Comparison of ENCODE assay signal across 8 cellular contexts in the genomic region with DNA sequence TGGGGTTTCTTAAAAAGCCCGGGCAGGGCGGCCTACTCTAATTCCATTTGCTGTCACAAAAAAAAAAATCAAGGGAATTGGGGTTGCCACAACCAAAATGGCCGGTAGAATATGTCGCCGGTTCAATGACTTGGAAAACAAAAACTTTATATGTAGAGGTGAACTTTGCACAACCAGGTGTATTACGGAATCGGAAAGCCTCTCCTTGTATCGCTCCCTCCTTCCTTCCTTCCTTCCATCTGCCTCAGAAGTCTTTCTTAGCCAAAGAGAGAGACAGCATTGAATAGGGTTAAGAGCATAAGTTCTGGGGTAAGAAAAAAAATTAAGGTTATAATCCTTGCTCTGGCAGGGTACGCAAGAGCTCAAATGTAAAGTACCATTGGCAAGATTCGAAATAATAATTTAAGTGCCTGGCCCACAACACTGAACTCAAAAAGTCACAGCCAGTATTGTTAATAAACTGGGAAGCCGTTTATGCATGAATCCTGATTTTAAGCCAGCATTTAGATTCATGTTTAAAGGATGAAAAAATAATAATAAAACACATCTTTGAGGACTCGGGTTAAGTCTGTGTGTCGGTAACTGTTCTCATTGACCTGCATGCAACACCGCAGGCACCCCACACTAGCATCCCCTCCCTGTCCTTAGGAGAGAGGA. TPM values are rescaled to one million over a fixed set of nuclear protein-coding genes. Genes with fewer than 3 reads are reported as not detected.
DNase-seq lines count a peak whose midpoint lies in the region; FAIRE-seq and TF ChIP-seq lines count a peak whose summit lies in the region.

No MANE protein-coding gene starts in this region.

- H3K9me3 ChIP-seq in HAP-1: no peaks in the 10 kb centered on the region
- no peaks in the 10 kb centered on the region for H3K9me3 ChIP-seq in OCI-LY7 (ENCODE audit: low read length)
- no peaks in the 10 kb centered on the region for H3K9me3 ChIP-seq in fibroblast of lung (ENCODE audit: control insufficient read depth, insufficient read depth, low read depth, low read length)
- no peaks in the 10 kb centered on the region for H3K9me3 ChIP-seq in sigmoid colon

- intact Hi-C loops in OCI-LY7 (cut with micrococcal nuclease; ENCODE audit: unreplicated experiment): no loop called here
- intact Hi-C loops in sigmoid colon (cut with DNase I): loop anchor here (5.0 to 10.0 kb wide), 2 partner anchors 145 to 507 kb away; partner anchors contain the start of gene LDHD

- H3K4me3 ChIP-seq in HAP-1: peak overlapping the region; percentile 92
- H3K4me3 ChIP-seq in OCI-LY7 (ENCODE audit: low read depth, low read length, poor library complexity, severe bottlenecking): peak overlapping the region; percentile 86
- H3K4me3 ChIP-seq in fibroblast of lung (replicated peaks in 1 of 4; ENCODE audit: control extremely low read depth in 1 of 4, insufficient read depth in 1 of 4, low read depth in 3 of 4, low read length in 4 of 4): peak overlapping the region; percentile 69 to 98 (median 94)
- peak overlapping the region; percentile 77 to 99 (median 84) for H3K4me3 ChIP-seq in sigmoid colon

- 0 out of 2 replicates have a peak, but pooled peaks cover 3% of the 10 kb centered on the region for H3K36me3 ChIP-seq in HAP-1 (replicated peaks)
- H3K36me3 ChIP-seq in OCI-LY7 (ENCODE audit: insufficient read depth, low read length): no peaks in the 10 kb centered on the region
- H3K36me3 ChIP-seq in fibroblast of lung (ENCODE audit: control insufficient read depth, insufficient read depth, low read length): no peaks in the 10 kb centered on the region
- no peaks in the 10 kb centered on the region for H3K36me3 ChIP-seq in sigmoid colon

- no peaks in the 10 kb centered on the region for H3K9me2 ChIP-seq in OCI-LY7 (ENCODE audit: insufficient read depth, low read length)

- H3K27ac ChIP-seq in OCI-LY7 (ENCODE audit: low read depth, low read length, poor library complexity, severe bottlenecking) (peak overlapping the region; percentile 68), fibroblast of lung (ENCODE audit: insufficient read depth, low read length) (peak overlapping the region; percentile 92), sigmoid colon (peak overlapping the region; percentile 93 to 99 (median 96))

- 25 to 26% methylated on average over 14 of the region's 14 CpGs for WGBS in sigmoid colon, 2 donors

- no peak for TF ChIP-seq POLR2A in sigmoid colon (IDR thresholded peaks at IDR 0.05)

- TF ChIP-seq CTCF in OCI-LY7 (conservative IDR thresholded peaks at IDR 0.05; ENCODE audit: low read length) (no peak), fibroblast of lung (conservative IDR thresholded peaks at IDR 0.05 in 1 of 2, IDR thresholded peaks at IDR 0.05 in 1 of 2; ENCODE audit: low read depth in 1 of 2, low read length in 2 of 2) (no peak), sigmoid colon (IDR thresholded peaks at IDR 0.05) (no peak)

- peaks cover 14% of the 10 kb centered on the region; the same call in 1 of the 2 replicates for H4K20me1 ChIP-seq in OCI-LY7 (ENCODE audit: insufficient read depth, low read length)
- H4K20me1 ChIP-seq in fibroblast of lung (ENCODE audit: control insufficient read depth, extremely low read depth, insufficient read depth, low read length): no peaks in the 10 kb centered on the region

- H3K9ac ChIP-seq in fibroblast of lung (ENCODE audit: insufficient read depth, low read length): peak overlapping the region; percentile 99

- H3K4me2 ChIP-seq in OCI-LY7 (ENCODE audit: low read length) (peak overlapping the region; percentile 97), fibroblast of lung (ENCODE audit: extremely low read depth, insufficient read depth, low read length) (peak overlapping the region; percentile 88)

- TSS peak; percentile 91 for BruUV-seq in OCI-LY7 (replicated peaks; lab: Mats Ljungman, UMichigan)

- H3K27me3 ChIP-seq in HAP-1 (ENCODE audit: low read depth): no peaks in the 10 kb centered on the region
- H3K27me3 ChIP-seq in fibroblast of lung (ENCODE audit: control insufficient read depth, insufficient read depth, low read length): no peaks in the 10 kb centered on the region
- H3K27me3 ChIP-seq in sigmoid colon: no peaks in the 10 kb centered on the region

- in situ Hi-C loops in HAP-1 (cut with MboI; ENCODE audit: low sequenced_read_pairs): no loop called here

- no peak for FAIRE-seq in RCC 7860 (lab: Jason Lieb, UNC)

- POLR2A ChIA-PET in OCI-LY7 (lab: Charles Lee): interaction anchor here (0.5 to 1.4 kb wide), 10 partner anchors 9 to 165 kb away, joined by 3 to 6 read pairs (median 3); no protein-coding TSS in a partner anchor

- H2AFZ ChIP-seq in OCI-LY7 (ENCODE audit: low read length) (peak overlapping the region; percentile 98), fibroblast of lung (ENCODE audit: low read length) (peak overlapping the region; percentile 96)

- TF ChIP-seq EP300 in sigmoid colon (IDR thresholded peaks at IDR 0.05): no peak

- H3K79me2 ChIP-seq in OCI-LY7 (ENCODE audit: insufficient read depth, low read depth, low read length) (peaks cover 40% of the 10 kb centered on the region), fibroblast of lung (ENCODE audit: control insufficient read depth, insufficient read depth, low read length) (peaks cover 43% of the 10 kb centered on the region)

- H3K4me1 ChIP-seq in HAP-1 (peaks cover 20% of the 10 kb centered on the region), OCI-LY7 (ENCODE audit: insufficient read depth, low read length, poor library complexity, severe bottlenecking) (peaks cover 28% of the 10 kb centered on the region), fibroblast of lung (ENCODE audit: control insufficient read depth, extremely low read depth, insufficient read depth, low read length) (peaks cover 6% of the 10 kb centered on the region), sigmoid colon (peaks cover 0 to 36% (median 33%) of the 10 kb centered on the region in 4 donors)

- CTCF ChIA-PET in OCI-LY7 (lab: Charles Lee; ENCODE audit: unreplicated experiment): no interaction called here

- DNase-seq in NCI-H524 treated with DMSO at 0.1 percent for 48 hours (lab: John Stamatoyannopoulos, UW) (peak; percentile 77), NCI-H524 (lab: John Stamatoyannopoulos, UW) (no peak), HAP-1 (ENCODE audit: low spot score in 2 of 2) (no peak), OCI-LY7 (ENCODE audit: low spot score) (no peak), fibroblast of lung (ENCODE audit: low read depth in 2 of 2) (no peak), sigmoid colon (no peak), RCC 7860 (ENCODE audit: low spot score) (no peak), NCI-H128 (lab: John Stamatoyannopoulos, UW; ENCODE audit: unreplicated experiment) (no peak)

RNA-seq across cellular contexts. Expression of gene GLG1, which starts 0.5 kb away (rescaled TPM):
- 40.4 and 57.8 TPM in 2 replicates for total RNA-seq in OCI-LY7 (2014; rRNA removed; shearing (Covaris generic))
- total RNA-seq in OCI-LY7 (2022) (66.7 and 69.8 TPM in 2 replicates), fibroblast of lung (97.6 and 138 TPM in 2 replicates), sigmoid colon (100 to 1,000 TPM in 2 of 4 donors, 10 to 100 TPM in 2; 78.7 to 138 (median 98.3) TPM)
- polyA plus RNA-seq in fibroblast of lung (150 and 176 TPM in 2 replicates), sigmoid colon (10 to 100 TPM in 1 of 3 donors, 1 to 10 TPM in 2; 4.2 to 59.2 (median 9.2) TPM)
- 117 and 134 TPM in 2 replicates for polyA plus RNA-seq in fibroblast of lung (2012)
- 197 and 260 TPM in 2 replicates for polyA minus RNA-seq in fibroblast of lung (ENCODE audit: low replicate concordance)

RNA-seq across cellular contexts. Expression of gene RFWD3, which starts 59.2 kb away (rescaled TPM):
- 56.3 and 79.7 TPM in 2 replicates for total RNA-seq in OCI-LY7 (2014; rRNA removed; shearing (Covaris generic))
- 133 and 134 TPM in 2 replicates for total RNA-seq in OCI-LY7 (2022)
- 9.2 and 12.9 TPM in 2 replicates for total RNA-seq in fibroblast of lung
- polyA plus RNA-seq in fibroblast of lung: 15.2 and 28.4 TPM in 2 replicates
- polyA plus RNA-seq in fibroblast of lung (2012): 8.6 and 15.6 TPM in 2 replicates
- 25.7 and 56.4 TPM in 2 replicates for polyA minus RNA-seq in fibroblast of lung (ENCODE audit: low replicate concordance)
- total RNA-seq in sigmoid colon: 10 to 100 TPM in 2 of 4 donors, 1 to 10 TPM in 2; 8.0 to 14.6 (median 10.4) TPM
- 10 to 100 TPM in 1 of 3 donors, 1 to 10 TPM in 2; 4.2 to 14.9 (median 9.0) TPM for polyA plus RNA-seq in sigmoid colon
